21 cellular contexts compared by ENCODE assay signal in genomic region chr7:41096921-41097320, GRCh38.
A peak's percentile ranks its signal among the peaks of the same experiment; 100 is the strongest.
DNase-seq lines count a peak whose midpoint lies in the region; ATAC-seq and TF ChIP-seq lines count a peak whose summit lies in the region.
"Had no signal": no experiment of that assay in that cellular context is flagged by ENCODE, and none has a peak within 500 bp of the region (broad histone marks: within the 10 kb centered on the region; RNA-seq: fewer than 3 reads in every experiment).

No MANE protein-coding gene starts in this region.

- WGBS in GM23248 (ENCODE audit: low coverage in 1 of 2, low lambda C conversion rate in 2 of 2, missing lambda C conversion rate in 2 of 2), 2 experiments: 85 to 89% methylated on average over 4 of the region's 4 CpGs

- DNase-seq in GM23248 (peak; percentile 46), SJSA1 (ENCODE audit: low read depth in 1 of 2, low spot score in 2 of 2) (peak; percentile 87 to 95), fibroblast of villous mesenchyme (ENCODE audit: low read depth) (peak; percentile 42), stromal cell of bone marrow (ENCODE audit: low read depth) (peak; percentile 66), NCI-H345 (lab: John Stamatoyannopoulos, UW) (no peak)
- no peak for DNase-seq in activated CD4-positive, alpha-beta memory T cell treated with anti-CD3 and anti-CD28 coated beads, Interleukin-2, amount 10 ng/mL, durations not matched to agents 7 days and 5 days
- DNase-seq: activated CD8-positive, alpha-beta memory T cell treated with anti-CD3 and anti-CD28 coated beads, Interleukin-2, amount 10 ng/mL, durations not matched to agents 7 days and 5 days; activated effector memory CD4-positive, alpha-beta T cell treated with anti-CD3 and anti-CD28 coated beads, Interleukin-2, amount 50 U/mL, for 16 hours; CD4-positive, CD25-positive, alpha-beta regulatory T cell; head of caudate nucleus; KG1; midbrain; NCI-H1092 treated with DMSO at 0.1 percent for 48 hours; NCI-H2171; right cardiac atrium; stimulated activated CD4-positive, alpha-beta T cell treated with anti-CD3 and anti-CD28 coated beads, Interleukin-4, amount 100 ng/mL, for 1 hour; T-helper 17 cell had no signal

- H3K4me1 Mint-ChIP-seq in activated CD4-positive, alpha-beta memory T cell treated with anti-CD3 and anti-CD28 coated beads, Interleukin-2, amount 10 ng/mL, durations not matched to agents 7 days and 5 days: no peaks in the 10 kb centered on the region
- H3K4me1 Mint-ChIP-seq: activated CD8-positive, alpha-beta memory T cell treated with anti-CD3 and anti-CD28 coated beads, Interleukin-2, amount 10 ng/mL, durations not matched to agents 7 days and 5 days; CD4-positive, CD25-positive, alpha-beta regulatory T cell; T-helper 17 cell had no signal

- CTCF ChIA-PET in activated CD4-positive, alpha-beta memory T cell treated with anti-CD3 and anti-CD28 coated beads, Interleukin-2, amount 10 ng/mL, durations not matched to agents 7 days and 5 days (lab: Charles Lee): no interaction called here

- H3K9me3 ChIP-seq in GM23248 (ENCODE audit: low read depth) (no peaks in the 10 kb centered on the region), SJSA1 (replicated peaks) (no peaks in the 10 kb centered on the region)
- H3K9me3 ChIP-seq: thoracic aorta had no signal

- no peaks in the 10 kb centered on the region for H3K79me2 ChIP-seq in GM23248 (ENCODE audit: insufficient read depth)

- H3K27ac ChIP-seq in GM23248 (peak overlapping the region; percentile 50), SJSA1 (peak overlapping the region; percentile 99)
- H3K27ac ChIP-seq: RWPE1, thoracic aorta had no signal

- H3K9ac ChIP-seq in GM23248: no peak overlapping the region

- no peak for ATAC-seq in HG03354 (IDR thresholded peaks at IDR 0.05; ENCODE audit: poor library complexity, severe bottlenecking, unreplicated experiment)
- ATAC-seq: activated CD8-positive, alpha-beta memory T cell treated with anti-CD3 and anti-CD28 coated beads, Interleukin-2, amount 10 ng/mL, durations not matched to agents 7 days and 5 days; right cardiac atrium; T-helper 17 cell had no signal

- POLR2A ChIA-PET in activated CD4-positive, alpha-beta memory T cell treated with anti-CD3 and anti-CD28 coated beads, Interleukin-2, amount 10 ng/mL, durations not matched to agents 7 days and 5 days (lab: Charles Lee): no interaction called here

- H4K20me1 ChIP-seq in GM23248 (ENCODE audit: insufficient read depth): no peaks in the 10 kb centered on the region

- H3K9me2 ChIP-seq in GM23248 (ENCODE audit: insufficient read depth): no peaks in the 10 kb centered on the region

- peaks cover 9% of the 10 kb centered on the region; the same call in 1 of the 2 replicates for H3F3A ChIP-seq in GM23248 (ENCODE audit: insufficient read depth)

- H3K27me3 ChIP-seq in GM23248 (replicated peaks; ENCODE audit: insufficient read depth): no peaks in the 10 kb centered on the region
- no peaks in the 10 kb centered on the region for H3K27me3 ChIP-seq in SJSA1 (replicated peaks)

- H3K9me3 Mint-ChIP-seq in activated CD4-positive, alpha-beta memory T cell treated with anti-CD3 and anti-CD28 coated beads, Interleukin-2, amount 10 ng/mL, durations not matched to agents 7 days and 5 days: peaks cover 6% of the 10 kb centered on the region

- H3K36me3 ChIP-seq in GM23248 (ENCODE audit: low read depth): no peaks in the 10 kb centered on the region
- no peaks in the 10 kb centered on the region for H3K36me3 ChIP-seq in SJSA1
- H3K36me3 ChIP-seq: thoracic aorta had no signal

- H3K27ac Mint-ChIP-seq in activated CD4-positive, alpha-beta memory T cell treated with anti-CD3 and anti-CD28 coated beads, Interleukin-2, amount 10 ng/mL, durations not matched to agents 7 days and 5 days: no peak overlapping the region
- H3K27ac Mint-ChIP-seq: activated CD8-positive, alpha-beta memory T cell treated with anti-CD3 and anti-CD28 coated beads, Interleukin-2, amount 10 ng/mL, durations not matched to agents 7 days and 5 days; CD4-positive, CD25-positive, alpha-beta regulatory T cell; dendritic cell treated with granulocyte-macrophage colony-stimulating factor and Interleukin-4, amounts not matched to agents 40 ng/mL and 50 ng/mL, for 4 days; T-helper 17 cell had no signal

- H3K4me3 ChIP-seq in GM23248 (no peak overlapping the region), SJSA1 (no peak overlapping the region), fibroblast of villous mesenchyme (ENCODE audit: low read depth, low read length) (no peak overlapping the region)
- H3K4me3 ChIP-seq: thoracic aorta had no signal

- TF ChIP-seq CTCF in fibroblast of villous mesenchyme (IDR thresholded peaks at IDR 0.05; ENCODE audit: insufficient read depth, low read depth, low read length): no peak

- no peak overlapping the region for H3K4me3 Mint-ChIP-seq in activated CD4-positive, alpha-beta memory T cell treated with anti-CD3 and anti-CD28 coated beads, Interleukin-2, amount 10 ng/mL, durations not matched to agents 7 days and 5 days
- H3K4me3 Mint-ChIP-seq: activated CD8-positive, alpha-beta memory T cell treated with anti-CD3 and anti-CD28 coated beads, Interleukin-2, amount 10 ng/mL, durations not matched to agents 7 days and 5 days; CD4-positive, CD25-positive, alpha-beta regulatory T cell; dendritic cell treated with granulocyte-macrophage colony-stimulating factor and Interleukin-4, amounts not matched to agents 40 ng/mL and 50 ng/mL, for 4 days; T-helper 17 cell had no signal

- H3K4me2 ChIP-seq in GM23248 (ENCODE audit: unreplicated experiment): no peak overlapping the region

- H2AFZ ChIP-seq in GM23248: no peak overlapping the region

- H3K27me3 Mint-ChIP-seq in activated CD4-positive, alpha-beta memory T cell treated with anti-CD3 and anti-CD28 coated beads, Interleukin-2, amount 10 ng/mL, durations not matched to agents 7 days and 5 days: no peaks in the 10 kb centered on the region
- H3K27me3 Mint-ChIP-seq: activated CD8-positive, alpha-beta memory T cell treated with anti-CD3 and anti-CD28 coated beads, Interleukin-2, amount 10 ng/mL, durations not matched to agents 7 days and 5 days; CD4-positive, CD25-positive, alpha-beta regulatory T cell; dendritic cell treated with granulocyte-macrophage colony-stimulating factor and Interleukin-4, amounts not matched to agents 40 ng/mL and 50 ng/mL, for 4 days; T-helper 17 cell had no signal

- no peaks in the 10 kb centered on the region for H3K36me3 Mint-ChIP-seq in activated CD4-positive, alpha-beta memory T cell treated with anti-CD3 and anti-CD28 coated beads, Interleukin-2, amount 10 ng/mL, durations not matched to agents 7 days and 5 days (ENCODE audit: low read depth)
- H3K36me3 Mint-ChIP-seq: activated CD8-positive, alpha-beta memory T cell treated with anti-CD3 and anti-CD28 coated beads, Interleukin-2, amount 10 ng/mL, durations not matched to agents 7 days and 5 days; CD4-positive, CD25-positive, alpha-beta regulatory T cell had no signal

- in situ Hi-C loops in GM23248 (cut with MboI): no loop called here

- H3K4me1 ChIP-seq in GM23248 (ENCODE audit: insufficient read depth) (peaks cover 12% of the 10 kb centered on the region), SJSA1 (replicated peaks) (peaks cover 33% of the 10 kb centered on the region)

Comparison
In these comparisons a context has a peak if more than half of its experiments do, and no peak if none do; other contexts are left out.
1. DNase-seq: peak in GM23248 (single experiment), SJSA1 (2 of 2), fibroblast of villous mesenchyme (single experiment) and stromal cell of bone marrow (single experiment); none in activated CD4-positive, alpha-beta memory T cell treated with anti-CD3 and anti-CD28 coated beads, Interleukin-2, amount 10 ng/mL, durations not matched to agents 7 days and 5 days (single experiment) and NCI-H345 (single experiment).